ENCODE assay signal across 28 cellular contexts in the genomic region with DNA sequence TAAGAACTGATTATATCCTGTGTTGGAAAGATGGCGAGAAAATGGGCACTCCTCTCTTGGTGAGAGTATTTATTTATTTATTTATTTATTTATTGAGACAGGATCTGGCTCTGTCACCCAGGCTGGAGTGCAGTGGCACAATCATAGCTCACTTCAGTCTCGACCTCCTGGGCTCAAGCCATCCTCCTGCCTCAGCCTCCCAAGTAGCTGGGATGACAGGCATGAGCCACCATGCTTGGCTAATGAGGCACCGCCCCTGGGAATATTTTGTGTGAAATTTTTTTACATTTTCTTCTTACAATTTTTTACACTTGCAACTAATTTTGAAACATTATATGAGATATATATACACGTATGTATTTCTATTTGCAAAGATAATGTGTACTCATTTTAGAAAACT.
"Had no signal": no experiment of that assay in that cellular context is flagged by ENCODE, and none has a peak within 500 bp of the region (broad histone marks: within the 10 kb centered on the region; RNA-seq: fewer than 3 reads in every experiment).

No MANE protein-coding gene starts in this region.

- H3K36me3 Mint-ChIP-seq: naive thymus-derived CD4-positive, alpha-beta T cell; natural killer cell; neural progenitor cell; stimulated activated memory B cell treated with anti-CD40 and anti-IgM and Interleukin-4, amounts not matched to agents 10 μg/mL and 1 μg/mL and 100 μg/mL, for 72 hours had no signal

- H3K27me3 ChIP-seq: neural progenitor cell, ovary, right lobe of liver, spleen, suprapubic skin, thyroid gland, tibial nerve, vagina had no signal

- ATAC-seq: naive thymus-derived CD4-positive, alpha-beta T cell; natural killer cell; psoas muscle; right cardiac atrium; right lobe of liver; stimulated activated memory B cell treated with anti-CD40 and anti-IgM and Interleukin-4, amounts not matched to agents 10 μg/mL and 1 μg/mL and 100 μg/mL, for 72 hours; stimulated activated naive CD8-positive, alpha-beta T cell treated with anti-CD3 and anti-CD28 coated beads, Interleukin-15, amount 100 ng/mL, for 72 hours; stimulated activated naive CD8-positive, alpha-beta T cell treated with anti-CD3 and anti-CD28 coated beads, Interleukin-15, Interleukin-2, amounts not matched to agents 100 U/mL and 50 U/mL, for 24 hours had no signal

- H3K4me1 ChIP-seq: neural progenitor cell, parathyroid adenoma, psoas muscle, right lobe of liver, spleen, suprapubic skin, thyroid gland, tibial nerve, vagina had no signal

- H3K4me1 Mint-ChIP-seq: natural killer cell; nephron; stimulated activated memory B cell treated with anti-CD40 and anti-IgM and Interleukin-4, amounts not matched to agents 10 μg/mL and 1 μg/mL and 100 μg/mL, for 72 hours; stimulated activated naive CD8-positive, alpha-beta T cell treated with anti-CD3 and anti-CD28 coated beads, Interleukin-15, amount 100 ng/mL, for 72 hours had no signal

- H3K27ac Mint-ChIP-seq: naive thymus-derived CD4-positive, alpha-beta T cell; natural killer cell; nephron; progenitor cell of endocrine pancreas; stimulated activated memory B cell treated with anti-CD40 and anti-IgM and Interleukin-4, amounts not matched to agents 10 μg/mL and 1 μg/mL and 100 μg/mL, for 72 hours; stimulated activated naive CD8-positive, alpha-beta T cell treated with anti-CD3 and anti-CD28 coated beads, Interleukin-15, amount 100 ng/mL, for 72 hours had no signal

- H3K4me3 ChIP-seq: neural progenitor cell, ovary, psoas muscle, right lobe of liver, skin epidermis, smooth muscle cell, spleen, suprapubic skin, thoracic aorta, thyroid gland, tibial nerve, vagina had no signal

- DNase-seq: naive thymus-derived CD4-positive, alpha-beta T cell; natural killer cell; psoas muscle; right cardiac atrium; stimulated activated CD4-positive, alpha-beta T cell treated with anti-CD3 and anti-CD28 coated beads, Interleukin-12 subunit alpha, Interleukin-12 subunit beta, amount 100 ng/mL, for 4 hours; stimulated activated CD4-positive, alpha-beta T cell treated with anti-CD3 and anti-CD28 coated beads, Interleukin-1b, Interleukin-23, amount 100 ng/mL, for 48 hours; stimulated activated CD4-positive, alpha-beta T cell treated with anti-CD3 and anti-CD28 coated beads, Interleukin-4, amount 100 ng/mL, for 1 hour; stimulated activated CD4-positive, alpha-beta T cell treated with anti-CD3 and anti-CD28 coated beads, Interleukin-4, amount 100 ng/mL, for 4 hours; stimulated activated naive CD4-positive, alpha-beta T cell; stimulated activated naive CD8-positive, alpha-beta T cell treated with anti-CD3 and anti-CD28 coated beads, Interleukin-15, amount 100 ng/mL, for 72 hours; stimulated activated naive CD8-positive, alpha-beta T cell treated with anti-CD3 and anti-CD28 coated beads, Interleukin-15, Interleukin-2, amounts not matched to agents 100 U/mL and 50 U/mL, for 24 hours; substantia nigra; thyroid gland; trophoblast cell had no signal

- H3K4me3 Mint-ChIP-seq: naive thymus-derived CD4-positive, alpha-beta T cell; natural killer cell; nephron; neural progenitor cell; stimulated activated memory B cell treated with anti-CD40 and anti-IgM and Interleukin-4, amounts not matched to agents 10 μg/mL and 1 μg/mL and 100 μg/mL, for 72 hours; stimulated activated naive CD8-positive, alpha-beta T cell treated with anti-CD3 and anti-CD28 coated beads, Interleukin-15, amount 100 ng/mL, for 72 hours had no signal

- H2AFZ ChIP-seq: neural progenitor cell, parathyroid adenoma had no signal

- H3K4me2 ChIP-seq: neural progenitor cell, smooth muscle cell had no signal

- H3K9me3 Mint-ChIP-seq: natural killer cell; nephron; neural progenitor cell; stimulated activated memory B cell treated with anti-CD40 and anti-IgM and Interleukin-4, amounts not matched to agents 10 μg/mL and 1 μg/mL and 100 μg/mL, for 72 hours; stimulated activated naive CD8-positive, alpha-beta T cell treated with anti-CD3 and anti-CD28 coated beads, Interleukin-15, amount 100 ng/mL, for 72 hours had no signal

- H3K27ac ChIP-seq: neural progenitor cell, ovary, parathyroid adenoma, psoas muscle, right lobe of liver, skin epidermis, spleen, suprapubic skin, thoracic aorta, thyroid gland, tibial nerve, vagina had no signal

- H3K79me2 ChIP-seq: parathyroid adenoma had no signal

- H3K9me3 ChIP-seq: ovary, psoas muscle, right lobe of liver, spleen, suprapubic skin, thoracic aorta, thyroid gland, tibial nerve, vagina had no signal

- H3K36me3 ChIP-seq: neural progenitor cell, ovary, right lobe of liver, spleen, suprapubic skin, thoracic aorta, thyroid gland, tibial nerve, vagina had no signal
